8 cellular contexts compared by ENCODE assay signal in the genomic region with DNA sequence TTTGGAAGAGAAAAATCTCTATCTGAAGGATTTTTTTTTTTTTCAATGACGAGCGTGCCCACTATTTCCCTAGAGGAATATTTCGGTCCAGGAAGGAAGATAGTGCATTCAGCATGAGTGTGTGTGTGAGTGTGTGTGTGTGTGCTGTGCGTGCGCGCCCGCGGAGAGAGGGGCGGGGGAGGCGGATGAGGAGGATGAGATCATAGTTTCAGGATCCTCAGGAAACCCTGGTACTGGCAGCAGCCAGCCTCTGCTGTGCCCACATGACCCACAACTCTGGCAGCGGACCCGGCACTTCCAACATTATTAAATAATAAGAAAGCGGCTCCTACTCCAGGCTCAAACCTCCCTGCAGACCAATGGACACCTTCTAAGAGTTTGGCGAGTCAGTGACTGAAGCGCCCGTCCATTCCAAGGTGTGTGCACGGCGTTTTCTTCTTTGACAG.
DNase-seq lines count a peak whose midpoint lies in the region; ATAC-seq and TF ChIP-seq lines count a peak whose summit lies in the region.

No MANE protein-coding gene starts in this region.

- H3K27me3 Mint-ChIP-seq in nephron progenitor cell (ENCODE audit: low read depth, poor library complexity) = peaks cover 54% of the 10 kb centered on the region

- peak; percentile 45 for ATAC-seq in HG02678 (IDR thresholded peaks at IDR 0.05; ENCODE audit: unreplicated experiment)

- peaks cover 9% of the 10 kb centered on the region for H3K4me1 Mint-ChIP-seq in nephron progenitor cell

- H3K27me3 ChIP-seq in WERI-Rb-1 (ENCODE audit: insufficient read depth, low read depth, severe bottlenecking) = peaks cover 12% of the 10 kb centered on the region

- peak; percentile 2 for DNase-seq in activated T-cell treated with anti-CD3 and anti-CD28 coated beads for 24 hours (ENCODE audit: low read depth)
- DNase-seq in activated T-cell treated with anti-CD3 and anti-CD28 coated beads for 4 hours = no peak
- DNase-seq in NCI-H1694 (lab: John Stamatoyannopoulos, UW) = peak; percentile 40
- peak; percentile 73 for DNase-seq in WERI-Rb-1
- peak; percentile 80 to 94 for DNase-seq in foreskin fibroblast
- DNase-seq in nephron progenitor cell = peak; percentile 48
- no peak for DNase-seq in stimulated activated naive CD4-positive, alpha-beta T cell (lab: John Stamatoyannopoulos, UW)

- H3K36me3 Mint-ChIP-seq in nephron progenitor cell (ENCODE audit: low read depth) = no peaks in the 10 kb centered on the region

- H3K4me3 ChIP-seq in WERI-Rb-1 (ENCODE audit: low read depth, low read length) = peak overlapping the region; percentile 59
- H3K4me3 ChIP-seq in foreskin fibroblast (ENCODE audit: low read depth in 1 of 2, low read length in 2 of 2) = peak overlapping the region; percentile 28 to 58

- H3K27ac Mint-ChIP-seq in nephron progenitor cell = no peak overlapping the region

- peak overlapping the region; percentile 84 for H3K4me3 Mint-ChIP-seq in nephron progenitor cell

- no peaks in the 10 kb centered on the region for H3K36me3 ChIP-seq in WERI-Rb-1

- H3K27ac ChIP-seq in WERI-Rb-1 = no peak overlapping the region

- no peaks in the 10 kb centered on the region for H3K9me3 Mint-ChIP-seq in nephron progenitor cell

- TF ChIP-seq CTCF in WERI-Rb-1 (IDR thresholded peaks at IDR 0.05; ENCODE audit: low read depth, low read length) (no peak), foreskin fibroblast (IDR thresholded peaks at IDR 0.05; ENCODE audit: low read depth, low read length) (no peak), nephron progenitor cell (IDR thresholded peaks at IDR 0.05) (no peak)

- no peaks in the 10 kb centered on the region for H3K9me3 ChIP-seq in WERI-Rb-1 (ENCODE audit: severe bottlenecking)

Comparison
In these comparisons a context has a peak if more than half of its experiments do, and no peak if none do; other contexts are left out.
1. DNase-seq: peak in activated T-cell treated with anti-CD3 and anti-CD28 coated beads for 24 hours (single experiment), NCI-H1694 (single experiment), WERI-Rb-1 (single experiment), foreskin fibroblast (2 of 2) and nephron progenitor cell (single experiment); none in activated T-cell treated with anti-CD3 and anti-CD28 coated beads for 4 hours (single experiment) and stimulated activated naive CD4-positive, alpha-beta T cell (0 of 6).